5 cellular contexts compared by ENCODE assay signal in genomic region chr15:78637776-78638435, GRCh38. TPM values are rescaled to one million over a fixed set of nuclear protein-coding genes. Genes with fewer than 3 reads are reported as not detected.
"Had no signal": no experiment of that assay in that cellular context is flagged by ENCODE, and none has a peak within 500 bp of the region (broad histone marks: within the 10 kb centered on the region; RNA-seq: fewer than 3 reads in every experiment).

No MANE protein-coding gene starts in this region.

- H3K9ac ChIP-seq: parathyroid adenoma had no signal

- H3K79me2 ChIP-seq: parathyroid adenoma had no signal

- H2AFZ ChIP-seq: parathyroid adenoma had no signal

- H3K4me1 ChIP-seq: parathyroid adenoma had no signal

- H3K36me3 ChIP-seq: tibial artery had no signal

- DNase-seq: aorta, tibial artery had no signal

- H3K27ac ChIP-seq: parathyroid adenoma, tibial artery, VCaP had no signal

- H3K4me3 ChIP-seq: tibial artery had no signal

RNA-seq across cellular contexts. Expression of gene CHRNB4, which starts 3.1 kb away (rescaled TPM):
- polyA plus RNA-seq: aorta, liver had no signal

RNA-seq across cellular contexts. Expression of gene CHRNA3, which starts 17.1 kb away (rescaled TPM):
- polyA plus RNA-seq: aorta, liver had no signal
